15 cellular contexts compared by ENCODE assay signal in the genomic region with DNA sequence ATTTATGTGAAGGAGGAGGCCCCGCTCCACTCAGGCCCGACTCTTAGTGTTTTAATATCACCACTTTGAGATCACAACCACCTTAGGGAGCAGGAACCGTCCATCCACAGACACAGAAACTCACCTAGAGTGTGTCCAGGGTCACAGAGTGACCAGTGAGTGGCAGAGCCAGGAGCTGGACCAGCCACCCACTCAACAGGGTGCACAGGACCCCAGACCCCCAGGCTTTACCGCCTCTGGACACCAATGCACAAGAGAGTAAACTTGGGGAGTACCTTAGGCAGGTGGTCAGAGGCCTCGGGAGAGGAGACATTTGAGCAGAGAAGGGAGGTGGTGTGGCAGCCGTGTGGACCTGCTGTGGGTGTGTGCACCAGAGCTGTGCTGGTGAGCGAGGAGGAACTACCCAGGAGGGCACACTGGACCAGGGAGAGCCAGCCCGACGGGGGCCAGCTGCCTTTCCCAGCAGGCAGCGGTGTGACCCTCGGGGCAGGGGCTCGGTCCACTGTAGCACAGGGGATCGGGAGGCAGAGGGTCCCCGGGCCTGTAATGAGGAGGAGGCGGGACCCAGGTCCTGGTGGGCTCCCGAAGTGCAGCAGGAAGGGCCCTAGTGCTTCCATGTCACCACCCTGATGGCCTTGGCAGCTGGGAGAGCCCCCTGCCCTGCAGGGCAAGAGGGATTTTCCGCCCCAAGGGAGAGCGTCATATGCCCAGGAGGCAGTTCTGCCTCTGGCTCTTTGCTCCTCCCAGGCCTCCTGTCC. TPM values are rescaled to one million over a fixed set of nuclear protein-coding genes. Genes with fewer than 3 reads are reported as not detected.
DNase-seq lines count a peak whose midpoint lies in the region; ATAC-seq and TF ChIP-seq lines count a peak whose summit lies in the region.
"Had no signal": no experiment of that assay in that cellular context is flagged by ENCODE, and none has a peak within 500 bp of the region (broad histone marks: within the 10 kb centered on the region; RNA-seq: fewer than 3 reads in every experiment).

No MANE protein-coding gene starts in this region.

- TF ChIP-seq CTCF in left ventricle myocardium inferior (IDR thresholded peaks at IDR 0.05; ENCODE audit: borderline replicate concordance) = no peak
- no peak for TF ChIP-seq CTCF in transverse colon (IDR thresholded peaks at IDR 0.05)

- H3K4me3 Mint-ChIP-seq in activated CD8-positive, alpha-beta T cell treated with anti-CD3 and anti-CD28 coated beads, Interleukin-2, amount 10 ng/mL, durations not matched to agents 7 days and 5 days = no peak overlapping the region

- DNase-seq in left ventricle myocardium inferior (no peak), Right ventricle myocardium inferior (ENCODE audit: missing footprints) (no peak), mesenteric fat pad (ENCODE audit: low spot score) (peak; percentile 84), transverse colon (no peak), NOMO-1 treated with dmso at 0.1 percent for 144 hours (lab: John Stamatoyannopoulos, UW; ENCODE audit: unreplicated experiment) (no peak)
- no peak for DNase-seq in activated CD8-positive, alpha-beta T cell treated with anti-CD3 and anti-CD28 coated beads, Interleukin-2, amount 10 ng/mL, durations not matched to agents 7 days and 5 days
- DNase-seq: EL, left lung, NCI-H1105, NCI-H446 treated with DMSO at 0.1 percent for 48 hours, SHP77 had no signal

- CTCF ChIA-PET in activated CD8-positive, alpha-beta T cell treated with anti-CD3 and anti-CD28 coated beads, Interleukin-2, amount 10 ng/mL, durations not matched to agents 7 days and 5 days (lab: Charles Lee) = interaction anchor here (1.3 kb wide), 1 partner anchor 20 kb away, joined by 5 read pairs; no protein-coding TSS in a partner anchor

- TF ChIP-seq POLR2A in transverse colon (IDR thresholded peaks at IDR 0.05) = no peak

- peaks cover 4% of the 10 kb centered on the region for H3K27me3 Mint-ChIP-seq in activated CD8-positive, alpha-beta T cell treated with anti-CD3 and anti-CD28 coated beads, Interleukin-2, amount 10 ng/mL, durations not matched to agents 7 days and 5 days (ENCODE audit: low read depth)
- H3K27me3 Mint-ChIP-seq: activated T-helper 17 cell treated with anti-CD3 and anti-CD28 coated beads, Interleukin-2, amount 50 U/mL, for 72 hours had no signal

- in situ Hi-C loops in transverse colon (cut with MboI; ENCODE audit: low pct_ligation_motif_present in 1 of 4, low pct_unique_long_range_greater_than_20kb in 1 of 4, low sequenced_read_pairs in 3 of 4) = no loop called here

- H3K36me3 ChIP-seq in left ventricle myocardium inferior (no peaks in the 10 kb centered on the region), transverse colon (no peaks in the 10 kb centered on the region)
- H3K36me3 ChIP-seq: left lung had no signal

- TF ChIP-seq EP300 in transverse colon (IDR thresholded peaks at IDR 0.05; ENCODE audit: low read depth) = no peak

- POLR2A ChIA-PET in activated CD8-positive, alpha-beta T cell treated with anti-CD3 and anti-CD28 coated beads, Interleukin-2, amount 10 ng/mL, durations not matched to agents 7 days and 5 days (lab: Charles Lee) = interaction anchor here (1.3 to 3.2 kb wide), 4 partner anchors 9 to 63 kb away, joined by 4 to 16 read pairs (median 7); a partner anchor contains a TSS

- intact Hi-C loops in left ventricle myocardium inferior (cut with micrococcal nuclease) (no loop called here), Right ventricle myocardium inferior (cut with DNase I) (no loop called here), transverse colon (cut with DNase I; ENCODE audit: low total_unique reads) (no loop called here)

- H3K9me3 Mint-ChIP-seq in activated CD8-positive, alpha-beta T cell treated with anti-CD3 and anti-CD28 coated beads, Interleukin-2, amount 10 ng/mL, durations not matched to agents 7 days and 5 days (ENCODE audit: insufficient read depth) = no peaks in the 10 kb centered on the region
- H3K9me3 Mint-ChIP-seq: activated T-helper 17 cell treated with anti-CD3 and anti-CD28 coated beads, Interleukin-2, amount 50 U/mL, for 72 hours had no signal

- H3K9me3 ChIP-seq in left ventricle myocardium inferior (replicated peaks) = peaks cover 9% of the 10 kb centered on the region
- H3K9me3 ChIP-seq in transverse colon = no peaks in the 10 kb centered on the region

- H3K4me3 ChIP-seq in left ventricle myocardium inferior (no peak overlapping the region), transverse colon (no peak overlapping the region)
- H3K4me3 ChIP-seq: left lung had no signal

- peaks cover 6% of the 10 kb centered on the region for H3K36me3 Mint-ChIP-seq in activated CD8-positive, alpha-beta T cell treated with anti-CD3 and anti-CD28 coated beads, Interleukin-2, amount 10 ng/mL, durations not matched to agents 7 days and 5 days (ENCODE audit: low read depth)

- H3K27ac ChIP-seq in left ventricle myocardium inferior (replicated peaks) = peak overlapping the region; percentile 19
- peak overlapping the region; percentile 79 to 86 (median 84) for H3K27ac ChIP-seq in transverse colon
- H3K27ac ChIP-seq: parathyroid adenoma had no signal

- H3K4me1 Mint-ChIP-seq in activated CD8-positive, alpha-beta T cell treated with anti-CD3 and anti-CD28 coated beads, Interleukin-2, amount 10 ng/mL, durations not matched to agents 7 days and 5 days (ENCODE audit: low read depth) = peaks cover 43% of the 10 kb centered on the region

- peaks cover 48% of the 10 kb centered on the region for H3K27me3 ChIP-seq in left ventricle myocardium inferior (ENCODE audit: low read depth)
- peaks cover 7% of the 10 kb centered on the region for H3K27me3 ChIP-seq in transverse colon
- H3K27me3 ChIP-seq: left lung had no signal

- H3K4me1 ChIP-seq in left ventricle myocardium inferior (no peaks in the 10 kb centered on the region), transverse colon (peaks cover 0 to 22% (median 18%) of the 10 kb centered on the region in 4 donors)
- H3K4me1 ChIP-seq: parathyroid adenoma had no signal

- ATAC-seq in Right ventricle myocardium inferior (no peak), GM18867 (IDR thresholded peaks at IDR 0.05; ENCODE audit: unreplicated experiment) (no peak), SK-N-SH treated with all-trans-retinoic acid at 6 μM for 48 hours (no peak)
- ATAC-seq in activated CD8-positive, alpha-beta T cell treated with anti-CD3 and anti-CD28 coated beads, Interleukin-2, amount 10 ng/mL, durations not matched to agents 7 days and 5 days = no peak
- ATAC-seq: left lung had no signal

- 83 to 100% methylated on average over 2 to 18 of the region's 18 CpGs for WGBS in transverse colon (ENCODE audit: low coverage in 1 of 2), 2 donors

- peak overlapping the region; percentile 92 for H3K27ac Mint-ChIP-seq in activated CD8-positive, alpha-beta T cell treated with anti-CD3 and anti-CD28 coated beads, Interleukin-2, amount 10 ng/mL, durations not matched to agents 7 days and 5 days

TF ChIP-seq in SK-N-SH treated with all-trans-retinoic acid at 6 μM for 48 hours, 23 proteins besides CTCF, POLR2A, EP300 and RAD21 (continues in another document):
- TF ChIP-seq ZNF70 (CRISPR knock-in tag; IDR thresholded peaks at IDR 0.05) = no peak
- TF ChIP-seq ZNF8 (CRISPR knock-in tag; IDR thresholded peaks at IDR 0.05) = no peak
- TF ChIP-seq CSDC2 (CRISPR knock-in tag; IDR thresholded peaks at IDR 0.05) = no peak
- no peak for TF ChIP-seq TOX (CRISPR knock-in tag; IDR thresholded peaks at IDR 0.05; ENCODE audit: borderline replicate concordance)
- TF ChIP-seq RARB (CRISPR knock-in tag; IDR thresholded peaks at IDR 0.05) = no peak
- TF ChIP-seq, protein P1, sequence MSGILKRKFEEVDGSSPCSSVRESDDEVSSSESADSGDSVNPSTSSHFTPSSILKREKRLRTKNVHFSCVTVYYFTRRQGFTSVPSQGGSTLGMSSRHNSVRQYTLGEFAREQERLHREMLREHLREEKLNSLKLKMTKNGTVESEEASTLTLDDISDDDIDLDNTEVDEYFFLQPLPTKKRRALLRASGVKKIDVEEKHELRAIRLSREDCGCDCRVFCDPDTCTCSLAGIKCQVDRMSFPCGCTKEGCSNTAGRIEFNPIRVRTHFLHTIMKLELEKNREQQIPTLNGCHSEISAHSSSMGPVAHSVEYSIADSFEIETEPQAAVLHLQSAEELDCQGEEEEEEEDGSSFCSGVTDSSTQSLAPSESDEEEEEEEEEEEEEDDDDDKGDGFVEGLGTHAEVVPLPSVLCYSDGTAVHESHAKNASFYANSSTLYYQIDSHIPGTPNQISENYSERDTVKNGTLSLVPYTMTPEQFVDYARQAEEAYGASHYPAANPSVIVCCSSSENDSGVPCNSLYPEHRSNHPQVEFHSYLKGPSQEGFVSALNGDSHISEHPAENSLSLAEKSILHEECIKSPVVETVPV (CRISPR knock-in tag; IDR thresholded peaks at IDR 0.05) = no peak
- TF ChIP-seq ZFP30 (CRISPR knock-in tag; IDR thresholded peaks at IDR 0.05) = no peak
- TF ChIP-seq GLIS3 (CRISPR knock-in tag; IDR thresholded peaks at IDR 0.05) = no peak
- no peak for TF ChIP-seq SNAI2 (CRISPR knock-in tag; IDR thresholded peaks at IDR 0.05)
- no peak for TF ChIP-seq ZFP3 (CRISPR knock-in tag; IDR thresholded peaks at IDR 0.05)

RNA-seq across cellular contexts. Expression of a gene that starts 7.6 kb away (rescaled TPM):
- total RNA-seq in left ventricle myocardium inferior (not detected), Right ventricle myocardium inferior (0.14 TPM), mesenteric fat pad (1.8 TPM), transverse colon (1 to 10 TPM in 2 of 4 donors, not detected in 2; 1.8 to 2.1 TPM)
- 10 to 100 TPM; 29.7 to 30.8 TPM for total RNA-seq in activated CD8-positive, alpha-beta T cell treated with anti-CD3 and anti-CD28 coated beads, Interleukin-2, amount 10 ng/mL, durations not matched to agents 7 days and 5 days

RNA-seq across cellular contexts. Expression of a gene that starts 18.3 kb away (rescaled TPM):
- total RNA-seq in left ventricle myocardium inferior = 7.2 TPM
- 10.0 TPM for total RNA-seq in Right ventricle myocardium inferior
- total RNA-seq in activated CD8-positive, alpha-beta T cell treated with anti-CD3 and anti-CD28 coated beads, Interleukin-2, amount 10 ng/mL, durations not matched to agents 7 days and 5 days = 100 to 1,000 TPM; 487 to 541 TPM
- total RNA-seq in mesenteric fat pad = 25.2 TPM
- total RNA-seq in transverse colon = 100 to 1,000 TPM in 1 of 4 donors, 10 to 100 TPM in 3; 15.4 to 117 (median 30.8) TPM

RNA-seq across cellular contexts. Expression of a gene that starts 28.7 kb away (rescaled TPM):
- not detected for total RNA-seq in left ventricle myocardium inferior
- not detected for total RNA-seq in Right ventricle myocardium inferior
- not detected for total RNA-seq in activated CD8-positive, alpha-beta T cell treated with anti-CD3 and anti-CD28 coated beads, Interleukin-2, amount 10 ng/mL, durations not matched to agents 7 days and 5 days
- not detected for total RNA-seq in mesenteric fat pad
- not detected for total RNA-seq in transverse colon
- total RNA-seq: activated T-helper 17 cell treated with anti-CD3 and anti-CD28 coated beads, Interleukin-2, amount 50 U/mL, for 72 hours; left lung had no signal

RNA-seq across cellular contexts. Expression of a gene that starts 33.9 kb away (rescaled TPM):
- 94.1 TPM for total RNA-seq in left ventricle myocardium inferior
- total RNA-seq in Right ventricle myocardium inferior = 91.7 TPM
- total RNA-seq in activated CD8-positive, alpha-beta T cell treated with anti-CD3 and anti-CD28 coated beads, Interleukin-2, amount 10 ng/mL, durations not matched to agents 7 days and 5 days = 100 to 1,000 TPM; 164 to 173 TPM
- total RNA-seq in mesenteric fat pad = 100 TPM
- total RNA-seq in transverse colon = 10 to 100 TPM; 23.2 to 96.5 (median 52.2) TPM

RNA-seq across cellular contexts. Expression of a gene that starts 34.5 kb away (rescaled TPM):
- total RNA-seq in left ventricle myocardium inferior = 36.4 TPM
- 39.7 TPM for total RNA-seq in Right ventricle myocardium inferior
- 10 to 100 TPM; 13.1 to 15.0 TPM for total RNA-seq in activated CD8-positive, alpha-beta T cell treated with anti-CD3 and anti-CD28 coated beads, Interleukin-2, amount 10 ng/mL, durations not matched to agents 7 days and 5 days
- total RNA-seq in mesenteric fat pad = 14.1 TPM
- 10 to 100 TPM in 3 of 4 donors, 1 to 10 TPM in 1; 7.2 to 27.9 (median 20.6) TPM for total RNA-seq in transverse colon

Comparison
In these comparisons a context has a peak if more than half of its experiments do, and no peak if none do; other contexts are left out.
1. RNA of a gene that starts 7.6 kb away (total RNA-seq): 29.7 to 30.8 TPM in activated CD8-positive, alpha-beta T cell treated with anti-CD3 and anti-CD28 coated beads, Interleukin-2, amount 10 ng/mL, durations not matched to agents 7 days and 5 days; 1.8 to 2.1 TPM in transverse colon, 1.8 TPM in mesenteric fat pad (single experiment), not detected in left ventricle myocardium inferior (single experiment) and 0.14 TPM in Right ventricle myocardium inferior (single experiment); every median in the first group is over 10 times any median in the second.
2. RNA of a gene that starts 18.3 kb away (total RNA-seq): 487 to 541 TPM in activated CD8-positive, alpha-beta T cell treated with anti-CD3 and anti-CD28 coated beads, Interleukin-2, amount 10 ng/mL, durations not matched to agents 7 days and 5 days; 15.4 to 117 TPM in transverse colon, 25.2 TPM in mesenteric fat pad (single experiment), 10.0 TPM in Right ventricle myocardium inferior (single experiment) and 7.2 TPM in left ventricle myocardium inferior (single experiment); every median in the first group is over 4 times any median in the second.